ENCODE assay signal across 18 cellular contexts in genomic region chr16:1096164-1097082, GRCh38. TPM values are rescaled to one million over a fixed set of nuclear protein-coding genes. Genes with fewer than 3 reads are reported as not detected.
DNase-seq lines count a peak whose midpoint lies in the region; ATAC-seq, FAIRE-seq and TF ChIP-seq lines count a peak whose summit lies in the region.
"Had no signal": no experiment of that assay in that cellular context is flagged by ENCODE, and none has a peak within 500 bp of the region (broad histone marks: within the 10 kb centered on the region; RNA-seq: fewer than 3 reads in every experiment).

Gene C1QTNF8, minus strand, starts transcription at chr16:1096244. Its CDS starts 1,322 bp downstream, at chr16:1094922.

- H3K79me1 ChIP-seq in neuronal stem cell (ENCODE audit: low read depth, low read length): no peaks in the 10 kb centered on the region

- H3K4me3 ChIP-seq in left ventricle myocardium inferior: no peak within 1 kb of the TSS
- H3K4me3 ChIP-seq in WERI-Rb-1 (ENCODE audit: low read depth, low read length): no peak within 1 kb of the TSS
- H3K4me3 ChIP-seq in neuronal stem cell (ENCODE audit: low read length in 2 of 2): peak within 1 kb of the TSS in 1 of 2 donors; percentile 40
- H3K4me3 ChIP-seq: GM12878, GM23338, MG63 had no signal

- peak within 1 kb of the TSS; percentile 71 for H3K18ac ChIP-seq in neuronal stem cell (ENCODE audit: low read length)

- DNase-seq in left ventricle myocardium inferior (no peak), left ventricle myocardium superior (no peak), WERI-Rb-1 (no peak), neuronal stem cell (ENCODE audit: low spot score) (no peak), GM19239 (ENCODE audit: insufficient read length, low spot score) (no peak), activated gamma-delta T cell (lab: John Stamatoyannopoulos, UW) (no peak)
- DNase-seq in stimulated activated CD8-positive, alpha-beta memory T cell treated with anti-CD3 and anti-CD28 coated beads, Interleukin-4, amount 100 ng/mL, for 48 hours: no peak
- DNase-seq: DMS 273 treated with DMSO at 0.1 percent for 48 hours, GDM1, MG63, NCI-H1092, NCI-H524, SHP77 had no signal

- H3K36me3 ChIP-seq in left ventricle myocardium inferior (no peaks in the 10 kb centered on the region), WERI-Rb-1 (no peaks in the 10 kb centered on the region), neuronal stem cell (replicated peaks in 1 of 2; ENCODE audit: control insufficient read depth in 2 of 2, insufficient read depth in 2 of 2, low read length in 2 of 2) (no peaks in the 10 kb centered on the region)
- H3K36me3 ChIP-seq: MG63 had no signal

- no CpG with 5 or more reads among the region's 56 CpGs for WGBS in neuronal stem cell (ENCODE audit: extremely low coverage in 2 of 2, insufficient read length in 2 of 2, insufficient replicate concordance in 1 of 2), 2 donors

- peak within 1 kb of the TSS; percentile 37 for H3K4ac ChIP-seq in neuronal stem cell (ENCODE audit: low read length)

- no peak within 1 kb of the TSS for H4K91ac ChIP-seq in neuronal stem cell (ENCODE audit: low read depth, low read length, poor library complexity)

- FAIRE-seq in GM19239 (lab: Jason Lieb, UNC): no peak
- FAIRE-seq: A204.1, GM12878 had no signal

- peak within 1 kb of the TSS; percentile 75 for H2BK15ac ChIP-seq in neuronal stem cell (ENCODE audit: low read length)

- H3K4me2 ChIP-seq in neuronal stem cell (ENCODE audit: insufficient read depth, low read length, poor library complexity, severe bottlenecking): no peak within 1 kb of the TSS
- H3K4me2 ChIP-seq: GM23338 had no signal

- peak within 1 kb of the TSS; percentile 56 for H3K14ac ChIP-seq in neuronal stem cell (ENCODE audit: low read length)

- ATAC-seq in left ventricle myocardium superior: no peak
- ATAC-seq: GM12878, GM23338, Panc1 had no signal

- peak within 1 kb of the TSS; percentile 64 for H2AFZ ChIP-seq in neuronal stem cell (ENCODE audit: low read length)
- H2AFZ ChIP-seq: GM23338 had no signal

- H3K9me3 ChIP-seq in left ventricle myocardium inferior (replicated peaks): no peaks in the 10 kb centered on the region
- no peaks in the 10 kb centered on the region for H3K9me3 ChIP-seq in WERI-Rb-1 (ENCODE audit: severe bottlenecking)
- H3K9me3 ChIP-seq in neuronal stem cell (replicated peaks in 1 of 2; ENCODE audit: control insufficient read depth in 2 of 2, insufficient read depth in 1 of 2, low read depth in 1 of 2, low read length in 2 of 2): no peaks in the 10 kb centered on the region
- H3K9me3 ChIP-seq: MG63 had no signal

- peak within 1 kb of the TSS; percentile 65 for H3K23ac ChIP-seq in neuronal stem cell (ENCODE audit: low read depth, low read length, poor library complexity)

- H3K9ac ChIP-seq in neuronal stem cell (ENCODE audit: low read depth, low read length, poor library complexity): peak within 1 kb of the TSS; percentile 44

- H3K4me1 ChIP-seq in left ventricle myocardium inferior (peaks cover 37% of the 10 kb centered on the region), neuronal stem cell (ENCODE audit: control insufficient read depth in 2 of 2, insufficient read depth in 1 of 2, low read depth in 1 of 2, low read length in 2 of 2) (peaks cover 15 to 23% of the 10 kb centered on the region in 2 donors)

- peak within 1 kb of the TSS; percentile 100 for H2AK5ac ChIP-seq in neuronal stem cell (ENCODE audit: low read depth, low read length)

- peak within 1 kb of the TSS; percentile 93 for H2BK5ac ChIP-seq in neuronal stem cell (ENCODE audit: low read length)

- H2BK12ac ChIP-seq in neuronal stem cell (ENCODE audit: low read length): peak within 1 kb of the TSS; percentile 90

- H4K8ac ChIP-seq in neuronal stem cell (ENCODE audit: low read depth, low read length): no peak within 1 kb of the TSS

- H3K27ac ChIP-seq in left ventricle myocardium inferior (replicated peaks) (peak within 1 kb of the TSS; percentile 92), WERI-Rb-1 (peak within 1 kb of the TSS; percentile 36), neuronal stem cell (replicated peaks; ENCODE audit: low read length) (no peak within 1 kb of the TSS)

- intact Hi-C loops in left ventricle myocardium inferior (cut with micrococcal nuclease) (no loop called here), left ventricle myocardium superior (cut with micrococcal nuclease) (no loop called here)

- TF ChIP-seq CTCF in left ventricle myocardium inferior (IDR thresholded peaks at IDR 0.05; ENCODE audit: borderline replicate concordance) (no peak), WERI-Rb-1 (IDR thresholded peaks at IDR 0.05; ENCODE audit: low read depth, low read length) (no peak)

- H3K27me3 ChIP-seq in left ventricle myocardium inferior (ENCODE audit: low read depth) (peaks cover 54% of the 10 kb centered on the region), WERI-Rb-1 (ENCODE audit: insufficient read depth, low read depth, severe bottlenecking) (no peaks in the 10 kb centered on the region), neuronal stem cell (ENCODE audit: control insufficient read depth in 3 of 3, insufficient read depth in 3 of 3, low read depth in 1 of 3, low read length in 3 of 3) (peaks cover 0 to 33% (median 0%) of the 10 kb centered on the region in 3 experiments)

- no peak within 1 kb of the TSS for H2BK120ac ChIP-seq in neuronal stem cell (ENCODE audit: low read depth, low read length)

RNA-seq across cellular contexts. Expression of gene C1QTNF8, which starts in this region (rescaled TPM):
- not detected for total RNA-seq in left ventricle myocardium inferior
- total RNA-seq in left ventricle myocardium superior: not detected
- not detected for polyA plus RNA-seq in neuronal stem cell (2013, experiment 1 of 2)
- polyA plus RNA-seq in neuronal stem cell (2013, experiment 2 of 2): not detected
- total RNA-seq: GM12878, GM23338 had no signal
- polyA plus RNA-seq: CD14-positive monocyte, GM12878, GM23338 had no signal
